8 cellular contexts compared by ENCODE assay signal in genomic region chr18:35343488-35343935, GRCh38. TPM values are rescaled to one million over a fixed set of nuclear protein-coding genes. Genes with fewer than 3 reads are reported as not detected.
DNase-seq lines count a peak whose midpoint lies in the region; ATAC-seq and TF ChIP-seq lines count a peak whose summit lies in the region.

No MANE protein-coding gene starts in this region.

- H3K9me3 Mint-ChIP-seq in H9 (no peaks in the 10 kb centered on the region; a peak in 1 of 5 replicates), T-cell (no peaks in the 10 kb centered on the region)

- H2AK5ac ChIP-seq in H9 (ENCODE audit: insufficient read length, low read length): no peak overlapping the region

- no peak overlapping the region for H2BK15ac ChIP-seq in H9 (ENCODE audit: low read depth, low read length)

- H3K36me3 Mint-ChIP-seq in H9 (ENCODE audit: insufficient read depth in 1 of 3, low read depth in 3 of 3) (peaks cover 19 to 24% (median 22%) of the 10 kb centered on the region in 3 experiments; a peak in 6 of 7 replicates), T-cell (peaks cover 22% of the 10 kb centered on the region)

- H3T11ph ChIP-seq in H9 (ENCODE audit: low read length): no peak overlapping the region

- no peak overlapping the region for H2BK5ac ChIP-seq in H9 (ENCODE audit: insufficient read length, low read length)

- H3K27me3 ChIP-seq in H9 (ENCODE audit: insufficient read depth, low read length) (no peaks in the 10 kb centered on the region), skeletal muscle tissue (ENCODE audit: control insufficient read depth in 3 of 3, insufficient read depth in 3 of 3, low read length in 3 of 3) (no peaks in the 10 kb centered on the region)

- peak overlapping the region; percentile 87 for H3K4me2 ChIP-seq in H9 (ENCODE audit: insufficient read depth, insufficient read length, low read length)

- H3K56ac ChIP-seq in H9 (ENCODE audit: insufficient read length, low read depth, low read length): no peak overlapping the region

- H3K9ac ChIP-seq in H9 (ENCODE audit: extremely low read depth, insufficient read length, low read length): peak overlapping the region; percentile 31
- H3K9ac ChIP-seq in skeletal muscle tissue (ENCODE audit: low read depth in 1 of 3, low read length in 3 of 3): peak overlapping the region; percentile 99 to 100 (median 100)

- no peaks in the 10 kb centered on the region for H3K27me3 Mint-ChIP-seq in H9 (ENCODE audit: low read depth)
- no peaks in the 10 kb centered on the region for H3K27me3 Mint-ChIP-seq in T-cell

- no peak overlapping the region for H4K5ac ChIP-seq in H9 (ENCODE audit: insufficient read length, low read depth, low read length)

- peaks cover 6% of the 10 kb centered on the region for H3K23me2 ChIP-seq in H9 (ENCODE audit: insufficient read length, low read depth, low read length, poor library complexity, severe bottlenecking)

- no peak overlapping the region for H3K4ac ChIP-seq in H9 (ENCODE audit: low read depth, low read length)

- peaks cover 16 to 19% (median 19%) of the 10 kb centered on the region in 3 donors for H3K36me3 ChIP-seq in skeletal muscle tissue (ENCODE audit: control insufficient read depth in 3 of 3, insufficient read depth in 3 of 3, low read length in 3 of 3)

- H4K91ac ChIP-seq in H9 (ENCODE audit: insufficient read length, low read depth, low read length): no peak overlapping the region

- peak overlapping the region; percentile 83 to 99 (median 98); a peak in 6 of 7 replicates for H3K27ac Mint-ChIP-seq in H9
- peak overlapping the region; percentile 92 to 97 for H3K27ac Mint-ChIP-seq in T-cell

- no peak overlapping the region for H3K14ac ChIP-seq in H9 (ENCODE audit: insufficient read depth, low read length)

- ATAC-seq in T-cell (replicated peaks in 1 of 4): peak in 2 of 4 experiments; percentile 10 to 17
- no peak for ATAC-seq in HG02571 (IDR thresholded peaks at IDR 0.05; ENCODE audit: unreplicated experiment)
- ATAC-seq in HG03280 (IDR thresholded peaks at IDR 0.05; ENCODE audit: unreplicated experiment): no peak

- H3K4me3 ChIP-seq in foreskin fibroblast (ENCODE audit: low read depth in 1 of 2, low read length in 2 of 2): peak overlapping the region; percentile 76 to 87
- H3K4me3 ChIP-seq in skeletal muscle tissue (ENCODE audit: low read length in 3 of 3): peak overlapping the region; percentile 94 to 97 (median 96)

- H3K4me1 ChIP-seq in H9 (ENCODE audit: insufficient read depth, low read length): peaks cover 3% of the 10 kb centered on the region; the same call in 1 of the 2 replicates
- peaks cover 23 to 41% (median 27%) of the 10 kb centered on the region in 3 donors for H3K4me1 ChIP-seq in skeletal muscle tissue (ENCODE audit: control insufficient read depth in 3 of 3, insufficient read depth in 3 of 3, low read length in 3 of 3)

- no peak overlapping the region for H3K18ac ChIP-seq in H9 (ENCODE audit: insufficient read length, low read depth, low read length)

- H3K4me1 Mint-ChIP-seq in H9 (peaks cover 16 to 19% of the 10 kb centered on the region in 2 experiments), T-cell (peaks cover 57 to 62% (median 62%) of the 10 kb centered on the region in 3 donors)

- H2AFZ ChIP-seq in H9 (ENCODE audit: low read length): no peak overlapping the region

- POLR2A ChIA-PET in T-cell (lab: Charles Lee): interaction anchor here (0.5 to 2.2 kb wide), 3 partner anchors 77 to 302 kb away, joined by 5 to 11 read pairs (median 5); partner anchors contain the start of genes MAPRE2 (in 1 of the 2) and ZNF397 (in 1 of the 2)

- H3K79me2 ChIP-seq in H9 (ENCODE audit: insufficient read depth, low read length): peaks cover 18% of the 10 kb centered on the region

- H3K27ac ChIP-seq in H9 (ENCODE audit: insufficient read length, low read depth, low read length) (no peak overlapping the region), skeletal muscle tissue (ENCODE audit: low read depth, low read length) (peak overlapping the region; percentile 100)

- H3K9me3 ChIP-seq in H9 (ENCODE audit: control insufficient read depth, low read depth, low read length) (no peaks in the 10 kb centered on the region), skeletal muscle tissue (ENCODE audit: control insufficient read depth in 3 of 3, low read length in 3 of 3) (no peaks in the 10 kb centered on the region)

- H4K8ac ChIP-seq in H9 (replicated peaks; ENCODE audit: insufficient read length, low read depth, low read length): no peak overlapping the region

- no peaks in the 10 kb centered on the region for H3K79me1 ChIP-seq in H9 (ENCODE audit: insufficient read depth, low read depth, low read length, poor library complexity, severe bottlenecking)

- H3K4me3 Mint-ChIP-seq in H9: peak overlapping the region; percentile 95 to 99
- H3K4me3 Mint-ChIP-seq in T-cell: peak overlapping the region; percentile 92 to 96 (median 95)

- H2BK12ac ChIP-seq in H9 (ENCODE audit: insufficient read length, low read depth, low read length): no peak overlapping the region

- CTCF ChIA-PET in T-cell (lab: Charles Lee): interaction anchor here (0.6 to 2.4 kb wide), 4 partner anchors 38 to 54 kb away, joined by 3 to 8 read pairs (median 5); partner anchors contain the start of gene ZSCAN30 (in 1 of the 2)

- no CpG with 5 or more reads among the region's 15 CpGs for WGBS in H9 (ENCODE audit: extremely low coverage, insufficient read length, low lambda C conversion rate)

- DNase-seq in H9 (no peak), T-cell (no peak), foreskin fibroblast (no peak), NCI-H1436 (lab: John Stamatoyannopoulos, UW) (no peak), HuH-7 (ENCODE audit: low spot score) (no peak)

- H4K20me1 ChIP-seq in H9 (ENCODE audit: control insufficient read depth, insufficient read depth, insufficient read length): no peaks in the 10 kb centered on the region

- no peak for TF ChIP-seq CTCF in H9 (conservative IDR thresholded peaks at IDR 0.05)
- TF ChIP-seq CTCF in foreskin fibroblast (IDR thresholded peaks at IDR 0.05; ENCODE audit: low read depth, low read length): no peak

- H3K23ac ChIP-seq in H9 (ENCODE audit: insufficient read length, low read depth, low read length): no peak overlapping the region

- H2BK20ac ChIP-seq in H9 (ENCODE audit: low read depth, low read length, poor library complexity, severe bottlenecking): no peak overlapping the region

- H2BK120ac ChIP-seq in H9 (ENCODE audit: low read depth, low read length, poor library complexity, severe bottlenecking): no peak overlapping the region

RNA-seq across cellular contexts. Expression of gene ZNF24, which starts 0.7 kb away (rescaled TPM):
- 57.9 and 61.0 TPM in 2 replicates for total RNA-seq in H9 (2021)
- total RNA-seq in T-cell: 10 to 100 TPM; 63.1 to 75.7 (median 72.2) TPM
- 27.1 TPM for total RNA-seq in skeletal muscle tissue

RNA-seq across cellular contexts. Expression of gene ZNF396, which starts 33.6 kb away (rescaled TPM):
- total RNA-seq in H9 (2021) (0.94 and 1.2 TPM in 2 replicates), T-cell (1 to 10 TPM in 2 of 5 donors, under 1 TPM in 2, not detected in 1; 0.73 to 2.4 (median 1.4) TPM), skeletal muscle tissue (1.6 TPM)

RNA-seq across cellular contexts. Expression of gene ZSCAN30, which starts 53.5 kb away (rescaled TPM):
- total RNA-seq in H9 (2021): 10.0 and 11.6 TPM in 2 replicates
- total RNA-seq in T-cell: 10 to 100 TPM; 14.4 to 19.6 (median 16.2) TPM
- total RNA-seq in skeletal muscle tissue: 8.9 TPM
